ENCODE assay signal across 8 cellular contexts in genomic region chr1:54404939-54405880, GRCh38. TPM values are rescaled to one million over a fixed set of nuclear protein-coding genes. Genes with fewer than 3 reads are reported as not detected.
DNase-seq lines count a peak whose midpoint lies in the region; ATAC-seq and TF ChIP-seq lines count a peak whose summit lies in the region.

No MANE protein-coding gene starts in this region.

- DNase-seq in activated T-cell treated with anti-CD3 and anti-CD28 coated beads for 48 hours (ENCODE audit: low read depth) = peak; percentile 16
- DNase-seq in activated T-cell treated with anti-CD3 and anti-CD28 coated beads for 4 hours = no peak
- no peak for DNase-seq in PC-9
- no peak for DNase-seq in coronary artery (ENCODE audit: low spot score)
- DNase-seq in mesendoderm = no peak
- no peak for DNase-seq in ureter (ENCODE audit: low spot score)

- H3K27ac ChIP-seq in PC-9 = no peak overlapping the region
- H3K27ac ChIP-seq in coronary artery = peak overlapping the region; percentile 86 to 95
- peak overlapping the region; percentile 1 for H3K27ac ChIP-seq in mesendoderm (ENCODE audit: low read depth, low read length)
- H3K27ac ChIP-seq in urinary bladder (ENCODE audit: low read depth) = no peak overlapping the region

- H3K36me3 ChIP-seq in PC-9 (ENCODE audit: low read depth) (no peaks in the 10 kb centered on the region), mesendoderm (ENCODE audit: control insufficient read depth, insufficient read depth, low read length) (peaks cover 19% of the 10 kb centered on the region), urinary bladder (ENCODE audit: insufficient read depth) (no peaks in the 10 kb centered on the region)

- H3K79me2 ChIP-seq in PC-9 (ENCODE audit: low read depth) (no peaks in the 10 kb centered on the region), mesendoderm (ENCODE audit: control insufficient read depth, insufficient read depth, low read length) (peaks cover 53% of the 10 kb centered on the region)

- peak overlapping the region; percentile 89 for H2BK5ac ChIP-seq in mesendoderm (ENCODE audit: low read length)

- H4K8ac ChIP-seq in mesendoderm (ENCODE audit: low read depth, low read length) = no peak overlapping the region

- H3K79me1 ChIP-seq in mesendoderm (ENCODE audit: low read length) = peaks cover 21% of the 10 kb centered on the region

- H3K18ac ChIP-seq in mesendoderm (ENCODE audit: low read length) = peak overlapping the region; percentile 96

- TF ChIP-seq CTCF in PC-9 (conservative IDR thresholded peaks at IDR 0.05) (no peak), coronary artery (IDR thresholded peaks at IDR 0.05) (no peak)

- POLR2A ChIA-PET in PC-9 (lab: Charles Lee; ENCODE audit: unreplicated experiment) = no interaction called here

- 0 out of 2 replicates have a peak overlapping the region, but pooled peaks have one; percentile 58 for H2AFZ ChIP-seq in PC-9

- BruUV-seq in PC-9 (replicated peaks; lab: Mats Ljungman, UMichigan) = no TSS peak

- peak overlapping the region; percentile 70 for H3K4me2 ChIP-seq in PC-9
- H3K4me2 ChIP-seq in mesendoderm (ENCODE audit: low read length) = peak overlapping the region; percentile 72

- peak overlapping the region; percentile 89 for H3K23ac ChIP-seq in mesendoderm (ENCODE audit: low read length)

- H4K5ac ChIP-seq in mesendoderm (ENCODE audit: low read length) = no peak overlapping the region

- H2BK15ac ChIP-seq in mesendoderm (replicated peaks; ENCODE audit: low read depth) = no peak overlapping the region

- H2AK5ac ChIP-seq in mesendoderm (ENCODE audit: low read length) = peak overlapping the region; percentile 30

- peak overlapping the region; percentile 38; the same call in 1 of the 2 replicates for H3K4me3 ChIP-seq in PC-9
- peak overlapping the region; percentile 99 for H3K4me3 ChIP-seq in coronary artery
- peak overlapping the region; percentile 96 for H3K4me3 ChIP-seq in mesendoderm (ENCODE audit: low read length)
- H3K4me3 ChIP-seq in urinary bladder (ENCODE audit: low read depth, low read length) = peak overlapping the region; percentile 96

- no CpG with 5 or more reads among the region's 91 CpGs for WGBS in mesendoderm (ENCODE audit: extremely low coverage, insufficient coverage, low lambda C conversion rate)
- 2% methylated on average over 91 of the region's 91 CpGs for WGBS in urinary bladder

- no peaks in the 10 kb centered on the region for H3K9me3 ChIP-seq in PC-9 (ENCODE audit: insufficient read depth, low read depth)

- ATAC-seq in HG03196 (IDR thresholded peaks at IDR 0.05; ENCODE audit: unreplicated experiment) = no peak

- peak overlapping the region; percentile 97 for H3K9ac ChIP-seq in mesendoderm (ENCODE audit: low read length)

- intact Hi-C loops in PC-9 (cut with micrococcal nuclease; ENCODE audit: unreplicated experiment) = loop anchor here (5.0 to 10.0 kb wide), 3 partner anchors 90 to 397 kb away; partner anchors contain the start of genes TCEANC2, TMEM59 and TTC22

- H3K4me1 ChIP-seq in PC-9 (replicated peaks; ENCODE audit: insufficient read depth) = peaks cover 22% of the 10 kb centered on the region
- H3K4me1 ChIP-seq in mesendoderm (ENCODE audit: control insufficient read depth, low read depth, low read length) = peaks cover 38% of the 10 kb centered on the region
- H3K4me1 ChIP-seq in urinary bladder (ENCODE audit: insufficient read depth) = peaks cover 2% of the 10 kb centered on the region

- no peaks in the 10 kb centered on the region for H4K20me1 ChIP-seq in PC-9 (ENCODE audit: insufficient read depth)

- peak overlapping the region; percentile 75 for H2BK120ac ChIP-seq in mesendoderm (ENCODE audit: low read depth, low read length)

- H3F3A ChIP-seq in PC-9 (ENCODE audit: insufficient read depth, low read depth) = peaks cover 25% of the 10 kb centered on the region

- H3K9me2 ChIP-seq in PC-9 (ENCODE audit: insufficient read depth) = no peaks in the 10 kb centered on the region

- H3K4ac ChIP-seq in mesendoderm (ENCODE audit: low read depth, low read length) = peak overlapping the region; percentile 98

- peak overlapping the region; percentile 95 for H3K56ac ChIP-seq in mesendoderm (ENCODE audit: low read length)

- CTCF ChIA-PET in PC-9 (lab: Charles Lee) = interaction anchor here (0.7 kb wide), 1 partner anchor 14 kb away, joined by 3 read pairs; no protein-coding TSS in a partner anchor

- H3K27me3 ChIP-seq in PC-9 (ENCODE audit: insufficient read depth, low read depth) = no peaks in the 10 kb centered on the region
- no peaks in the 10 kb centered on the region for H3K27me3 ChIP-seq in mesendoderm (ENCODE audit: insufficient read depth, low read length, poor library complexity)

RNA-seq across cellular contexts. Expression of gene SSBP3, which starts 1.0 kb away (rescaled TPM):
- total RNA-seq in PC-9 (2021) (26.2 and 26.5 TPM in 2 replicates), urinary bladder (21.7 TPM), ureter (47.3 TPM)
- polyA plus RNA-seq in mesendoderm (2013, experiment 1 of 2) = 143 TPM
- 152 TPM for polyA plus RNA-seq in mesendoderm (2013, experiment 2 of 2)
- 59.1 TPM for polyA plus RNA-seq in urinary bladder

Comparison
In these comparisons a context has a peak if more than half of its experiments do, and no peak if none do; other contexts are left out.
1. H3K27ac ChIP-seq: peak in coronary artery (2 of 2) and mesendoderm (single experiment); none in PC-9 (single experiment) and urinary bladder (single experiment).
2. H3K4me3 ChIP-seq: peak in every context shown above with its lines; median percentile 99 in coronary artery; 96 in mesendoderm; 96 in urinary bladder; 38 in PC-9.